ENCODE assay signal across 17 cellular contexts in the genomic region with DNA sequence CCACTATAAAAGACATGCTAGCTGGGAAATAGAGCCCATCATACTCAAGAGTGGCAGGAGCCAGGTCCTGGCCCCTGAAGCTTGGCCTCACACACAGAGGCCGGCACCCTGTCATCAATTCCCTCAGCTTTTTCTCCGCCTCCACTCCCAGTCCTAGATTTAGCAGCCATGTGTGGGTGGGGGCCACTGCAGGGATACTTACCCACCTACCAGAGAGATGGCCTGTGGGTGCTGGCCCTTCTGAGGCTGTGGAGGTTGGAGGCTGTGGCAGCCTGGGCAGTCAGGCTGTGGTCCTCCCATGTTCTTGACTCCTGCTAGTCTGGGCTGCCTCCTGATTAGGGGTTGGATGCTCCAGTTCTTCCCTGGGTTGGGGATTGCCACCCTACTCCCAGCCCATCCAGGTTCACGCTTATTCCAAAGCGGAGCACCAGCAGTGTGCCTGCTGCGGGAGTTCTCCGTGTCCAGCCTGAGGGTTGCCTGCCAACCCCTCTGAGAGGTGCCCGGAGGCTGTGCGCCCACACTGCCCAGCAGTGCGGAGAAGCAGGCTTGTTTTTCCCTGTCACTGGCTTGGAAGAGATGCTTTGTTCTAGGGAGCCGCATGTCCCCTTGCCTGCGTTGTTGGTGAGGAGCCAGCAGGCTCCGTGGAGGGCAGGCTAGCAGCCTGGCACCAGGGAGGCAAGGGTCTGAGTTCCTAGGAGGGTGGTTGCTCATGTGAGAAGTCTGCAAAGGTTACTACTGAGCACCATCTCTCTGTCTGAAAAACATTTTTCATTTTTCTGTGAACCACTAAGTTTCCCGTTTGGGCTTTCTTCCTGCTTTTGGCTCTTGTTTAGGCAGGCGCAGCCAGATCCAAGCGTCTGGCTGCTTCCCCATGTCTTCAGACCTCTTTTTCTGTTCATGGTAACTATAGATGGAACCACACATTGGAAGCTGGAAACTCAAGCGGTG. TPM values are rescaled to one million over a fixed set of nuclear protein-coding genes. Genes with fewer than 3 reads are reported as not detected.
DNase-seq lines count a peak whose midpoint lies in the region; ATAC-seq, FAIRE-seq and TF ChIP-seq lines count a peak whose summit lies in the region.
"Had no signal": no experiment of that assay in that cellular context is flagged by ENCODE, and none has a peak within 500 bp of the region (broad histone marks: within the 10 kb centered on the region; RNA-seq: fewer than 3 reads in every experiment).

No MANE protein-coding gene starts in this region.

- 74 to 86% methylated on average over 16 of the region's 16 CpGs for WGBS in heart right ventricle, 2 donors

- peak overlapping the region in 4 of 10 donors; percentile 3 to 25 (median 16) for H3K4me3 ChIP-seq in heart right ventricle
- H3K4me3 ChIP-seq in thoracic aorta, result peak overlapping the region; percentile 53
- H3K4me3 ChIP-seq: BLaER1 had no signal

- H3K9me3 ChIP-seq in heart right ventricle, result no peaks in the 10 kb centered on the region
- H3K9me3 ChIP-seq in thoracic aorta, result no peaks in the 10 kb centered on the region
- H3K9me3 ChIP-seq: BLaER1 had no signal

- H3K36me3 ChIP-seq in heart right ventricle (peaks cover 0 to 23% (median 5%) of the 10 kb centered on the region in 9 donors), thoracic aorta (no peaks in the 10 kb centered on the region)

- FAIRE-seq in GM12891 (lab: Jason Lieb, UNC), result no peak
- FAIRE-seq: endothelial cell of umbilical vein, HepG2, kidney had no signal

- ATAC-seq in heart right ventricle (peak in 7 of 8 donors; percentile 37 to 84 (median 54)), thoracic aorta (ENCODE audit: insufficient number of reproducible peaks, low FRiP score, low read depth) (peak; percentile 47), HG03469 (IDR thresholded peaks at IDR 0.05; ENCODE audit: unreplicated experiment) (no peak), HG02763 (IDR thresholded peaks at IDR 0.05; ENCODE audit: unreplicated experiment) (no peak)
- ATAC-seq: activated CD8-positive, alpha-beta T cell treated with anti-CD3 and anti-CD28 coated beads, Interleukin-2, amount 10 ng/mL, durations not matched to agents 7 days and 5 days; activated T-cell treated with anti-CD3 and anti-CD28 coated beads, Interleukin-2, amount 50 U/mL, for 72 hours; HepG2 had no signal

- H3K4me1 ChIP-seq in heart right ventricle (peaks cover 0 to 33% (median 25%) of the 10 kb centered on the region in 9 donors), thoracic aorta (ENCODE audit: control insufficient read depth in 1 of 2, low read depth in 2 of 2) (peaks cover 5 to 39% of the 10 kb centered on the region in 2 donors)

- H3K27ac ChIP-seq in heart right ventricle (peak overlapping the region in 5 of 10 donors; percentile 10 to 38 (median 25)), thoracic aorta (peak overlapping the region; percentile 69 to 71)

- DNase-seq in cerebellar cortex (ENCODE audit: low spot score) (peak; percentile 82), heart right ventricle (peak in 1 of 2 donors; percentile 29), occipital lobe (lab: John Stamatoyannopoulos, UW) (peak; percentile 55), thoracic aorta (ENCODE audit: low spot score) (no peak), T-helper 9 cell (no peak), GM12891 (ENCODE audit: insufficient read length, low spot score) (no peak)
- DNase-seq: activated CD8-positive, alpha-beta T cell treated with anti-CD3 and anti-CD28 coated beads, Interleukin-2, amount 10 ng/mL, durations not matched to agents 7 days and 5 days; activated T-cell treated with anti-CD3 and anti-CD28 coated beads, Interleukin-2, amount 50 U/mL, for 72 hours; GDM1; kidney; stimulated activated CD4-positive, alpha-beta T cell treated with anti-CD3 and anti-CD28 coated beads, Interleukin-2, amount 100 ng/mL, for 48 hours; trophoblast cell had no signal

- TF ChIP-seq CTCF in heart right ventricle (IDR thresholded peaks at IDR 0.05), result no peak
- TF ChIP-seq CTCF in thoracic aorta (IDR thresholded peaks at IDR 0.05), result no peak

- H3K27me3 ChIP-seq in heart right ventricle (no peaks in the 10 kb centered on the region), thoracic aorta (replicated peaks; ENCODE audit: insufficient read depth) (no peaks in the 10 kb centered on the region)
- H3K27me3 ChIP-seq: BLaER1 had no signal

- TF ChIP-seq POLR2A in GM12891 (IDR thresholded peaks at IDR 0.05; ENCODE audit: low read depth, low read length), result no peak

- intact Hi-C loops in heart right ventricle (cut with DNase I), result loop anchor here in 4 of 10 donors (10.0 kb wide), 3 partner anchors 102 to 448 kb away; no protein-coding TSS in a partner anchor

TF ChIP-seq in GM12891, 5 proteins besides CTCF, POLR2A, EP300 and RAD21:
- TF ChIP-seq PAX5 (IDR thresholded peaks at IDR 0.05; ENCODE audit: insufficient read depth, low read length, severe bottlenecking) (no peak), TAF1 (IDR thresholded peaks at IDR 0.05; ENCODE audit: low read depth, low read length) (no peak), SPI1 (IDR thresholded peaks at IDR 0.05; ENCODE audit: low read depth, low read length) (no peak), POLR2AphosphoS5 (IDR thresholded peaks at IDR 0.05; ENCODE audit: low read depth, low read length) (no peak), POU2F2 (IDR thresholded peaks at IDR 0.05; ENCODE audit: low read depth, low read length) (no peak)

RNA-seq across cellular contexts. Expression of gene SLC22A5, which starts 7.5 kb away (rescaled TPM):
- 10 to 100 TPM; 10.3 to 36.8 (median 12.5) TPM for total RNA-seq in heart right ventricle
- 10 to 100 TPM; 21.2 to 21.8 TPM for polyA plus RNA-seq in heart right ventricle
- 10.5 TPM for total RNA-seq in occipital lobe
- total RNA-seq in thoracic aorta, result 10 to 100 TPM; 24.9 to 30.8 TPM
- polyA plus RNA-seq in GM12891 (2012; ENCODE audit: low read depth, missing spikeins), result 0.33 TPM

Comparison
In these comparisons a context has a peak if more than half of its experiments do, and no peak if none do; other contexts are left out.
1. DNase-seq: peak in cerebellar cortex (single experiment) and occipital lobe (single experiment); none in thoracic aorta (single experiment), T-helper 9 cell (single experiment) and GM12891 (single experiment).
2. ATAC-seq: peak in heart right ventricle (7 of 8) and thoracic aorta (single experiment); none in HG03469 (single experiment) and HG02763 (single experiment).